In the genomic region with DNA sequence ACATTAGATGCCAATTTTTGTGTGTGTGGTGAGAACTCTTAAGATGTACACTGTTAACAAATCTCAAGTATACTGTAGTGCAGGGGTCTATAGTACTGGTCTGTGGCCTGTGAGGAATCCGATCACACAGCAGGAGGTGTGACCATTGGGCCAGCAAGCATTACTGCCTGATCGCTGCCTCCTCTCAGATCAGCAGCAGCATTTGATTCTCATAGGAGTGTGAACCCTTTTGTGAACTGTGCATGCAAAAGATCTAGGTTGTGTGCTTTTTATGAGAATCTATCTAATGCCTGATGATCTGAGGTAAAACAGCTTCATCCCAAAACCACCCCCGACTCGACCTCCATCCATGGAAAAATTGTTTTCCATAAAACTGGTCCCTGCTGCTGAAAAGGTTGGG, we compare ENCODE assay signal across 20 cellular contexts.
"Had no signal": no experiment of that assay in that cellular context is flagged by ENCODE, and none has a peak within 500 bp of the region (broad histone marks: within the 10 kb centered on the region; RNA-seq: fewer than 3 reads in every experiment).

No MANE protein-coding gene starts in this region.

- H3K4me1 ChIP-seq: prostate gland had no signal

- H3K4me3 Mint-ChIP-seq: activated naive CD4-positive, alpha-beta T cell treated with anti-CD3 and anti-CD28 coated beads for 36 hours; natural killer cell had no signal

- H3K27me3 ChIP-seq: adrenal gland, dorsolateral prefrontal cortex, esophagus squamous epithelium, gastrocnemius medialis, tibial artery had no signal

- FAIRE-seq: astrocyte, colon had no signal

- ATAC-seq: gastrocnemius medialis, left ventricle myocardium superior, natural killer cell had no signal

- H3K4me3 ChIP-seq: adrenal gland, dorsolateral prefrontal cortex, esophagus squamous epithelium, gastrocnemius medialis, prostate gland, tibial artery had no signal

- DNase-seq: activated effector memory CD4-positive, alpha-beta T cell treated with Interleukin-2 at 50 U/mL for 16 hours; activated naive CD4-positive, alpha-beta T cell treated with anti-CD3 and anti-CD28 coated beads for 36 hours; activated T-cell treated with anti-CD3 and anti-CD28 coated beads, Interleukin-2, amount 50 U/mL, for 48 hours; adrenal gland; central memory CD4-positive, alpha-beta T cell; dorsolateral prefrontal cortex; esophagus squamous epithelium; gastrocnemius medialis; hippocampal formation; left ventricle myocardium superior; mammary epithelial cell; midbrain; natural killer cell; stimulated activated CD4-positive, alpha-beta T cell treated with anti-CD3 and anti-CD28 coated beads, Interleukin-4, amount 100 ng/mL, for 1 hour; stimulated activated naive CD4-positive, alpha-beta T cell treated with Interleukin-2 at 50 U/mL for 16 hours; substantia nigra; tibial artery had no signal

- H3K9me3 ChIP-seq: adrenal gland, gastrocnemius medialis, prostate gland, tibial artery had no signal

- H3K27ac ChIP-seq: adrenal gland, dorsolateral prefrontal cortex, esophagus squamous epithelium, gastrocnemius medialis, prostate gland, tibial artery had no signal
